14 cellular contexts compared by ENCODE assay signal in genomic region chr17:38358586-38359513, GRCh38. TPM values are rescaled to one million over a fixed set of nuclear protein-coding genes. Genes with fewer than 3 reads are reported as not detected.
DNase-seq lines count a peak whose midpoint lies in the region; ATAC-seq and TF ChIP-seq lines count a peak whose summit lies in the region.
"Had no signal": no experiment of that assay in that cellular context is flagged by ENCODE, and none has a peak within 500 bp of the region (broad histone marks: within the 10 kb centered on the region; RNA-seq: fewer than 3 reads in every experiment).

No MANE protein-coding gene starts in this region.

- H3K4me1 ChIP-seq in prostate gland (replicated peaks) (peaks cover 4% of the 10 kb centered on the region), BE2C (no peaks in the 10 kb centered on the region; the same call in 1 of the 2 replicates)

- no peak for ATAC-seq in HG03469 (IDR thresholded peaks at IDR 0.05; ENCODE audit: unreplicated experiment)
- ATAC-seq: activated naive CD4-positive, alpha-beta T cell treated with anti-CD3 and anti-CD28 coated beads, Interleukin-2, amount 50 U/mL, for 72 hours had no signal

- intact Hi-C loops in prostate gland (cut with DNase I) = loop anchor here (10.0 kb wide), 1 partner anchor 126 kb away; no protein-coding TSS in a partner anchor

- no peak overlapping the region for H3K4me3 ChIP-seq in coronary artery
- H3K4me3 ChIP-seq in prostate gland = no peak overlapping the region
- no peak overlapping the region for H3K4me3 ChIP-seq in BE2C (ENCODE audit: low read depth, low read length)
- H3K4me3 ChIP-seq: BLaER1, pancreas had no signal

- WGBS in prostate gland = 22% methylated on average over 9 of the region's 9 CpGs

- no peak for TF ChIP-seq POLR2A in prostate gland (IDR thresholded peaks at IDR 0.05)

- DNase-seq in DMS 273 (lab: John Stamatoyannopoulos, UW; ENCODE audit: unreplicated experiment) (peak; percentile 89), NCI-H1092 treated with DMSO at 0.1 percent for 48 hours (lab: John Stamatoyannopoulos, UW) (peak; percentile 27), coronary artery (ENCODE audit: low spot score) (no peak), prostate gland (ENCODE audit: low spot score) (peak; percentile 72), BE2C (no peak), foreskin melanocyte (no peak), NCI-H187 (lab: John Stamatoyannopoulos, UW) (no peak)
- DNase-seq: NCI-H2081 treated with DMSO at 0.1 percent for 48 hours; pancreas; stimulated activated CD8-positive, alpha-beta memory T cell treated with anti-CD3 and anti-CD28 coated beads, Interleukin-4, amount 100 ng/mL, for 48 hours had no signal

- no peaks in the 10 kb centered on the region for H3K36me3 ChIP-seq in prostate gland
- peaks cover 5% of the 10 kb centered on the region for H3K36me3 ChIP-seq in BE2C

- TF ChIP-seq CTCF in coronary artery (IDR thresholded peaks at IDR 0.05) (no peak), prostate gland (IDR thresholded peaks at IDR 0.05) (no peak), BE2C (IDR thresholded peaks at IDR 0.05; ENCODE audit: low read depth, low read length) (no peak)

- H3K9me3 ChIP-seq in prostate gland (no peaks in the 10 kb centered on the region), BE2C (no peaks in the 10 kb centered on the region)
- H3K9me3 ChIP-seq: BLaER1, pancreas had no signal

- H3K27ac ChIP-seq in coronary artery (peak overlapping the region; percentile 46 to 52), prostate gland (peak overlapping the region; percentile 13 to 61)
- H3K27ac ChIP-seq: BLaER1, pancreas had no signal

- no peaks in the 10 kb centered on the region for H3K27me3 ChIP-seq in prostate gland (replicated peaks; ENCODE audit: insufficient read depth)
- H3K27me3 ChIP-seq in BE2C = no peaks in the 10 kb centered on the region
- H3K27me3 ChIP-seq: BLaER1, pancreas had no signal

RNA-seq across cellular contexts. Expression of gene SOCS7, which starts 7.2 kb away (rescaled TPM):
- 10 to 100 TPM; 14.6 to 61.9 TPM for total RNA-seq in prostate gland
- 18.0 TPM for polyA plus RNA-seq in BE2C (2012; ENCODE audit: insufficient read depth, insufficient read length, low read depth)

RNA-seq across cellular contexts. Expression of gene GPR179, which starts 15.1 kb away (rescaled TPM):
- under 1 TPM; 0.14 to 0.40 TPM for total RNA-seq in prostate gland
- 0.51 TPM for polyA plus RNA-seq in BE2C (2012; ENCODE audit: insufficient read depth, insufficient read length, low read depth)
- total RNA-seq: epithelial cell of proximal tubule had no signal

Comparison
In these comparisons a context has a peak if more than half of its experiments do, and no peak if none do; other contexts are left out.
1. DNase-seq: peak in DMS 273 (single experiment), NCI-H1092 treated with DMSO at 0.1 percent for 48 hours (single experiment) and prostate gland (single experiment); none in coronary artery (single experiment), BE2C (single experiment), foreskin melanocyte (single experiment) and NCI-H187 (0 of 2).